Comparison of ENCODE assay signal across 28 cellular contexts in genomic region chr1:243461700-243462099, GRCh38.
"Had no signal": no experiment of that assay in that cellular context is flagged by ENCODE, and none has a peak within 500 bp of the region (broad histone marks: within the 10 kb centered on the region; RNA-seq: fewer than 3 reads in every experiment).

No MANE protein-coding gene starts in this region.

- H3K9me3 Mint-ChIP-seq: naive thymus-derived CD4-positive, alpha-beta T cell; natural killer cell; nephron; neural progenitor cell; stimulated activated effector memory CD8-positive, alpha-beta T cell treated with anti-CD3 and anti-CD28 coated beads, Interleukin-12 subunit alpha, Interleukin-12 subunit beta, amount 100 ng/mL, for 72 hours; stimulated activated naive B cell treated with anti-CD40 and anti-IgM and Interleukin-4, amounts not matched to agents 10 μg/mL and 1 μg/mL and 100 μg/mL, for 72 hours; stimulated activated naive CD8-positive, alpha-beta T cell treated with anti-CD3 and anti-CD28 coated beads, Interleukin-15, Interleukin-2, amounts not matched to agents 100 ng/mL and 50 ng/mL, for 24 hours; type B pancreatic cell had no signal

- DNase-seq: naive thymus-derived CD4-positive, alpha-beta T cell; natural killer cell; occipital lobe; ovary; posterior cingulate gyrus; psoas muscle; right cardiac atrium; stimulated activated CD4-positive, alpha-beta T cell treated with anti-CD3 and anti-CD28 coated beads, Interleukin-15, amount 100 ng/mL, for 24 hours; stimulated activated CD4-positive, alpha-beta T cell treated with anti-CD3 and anti-CD28 coated beads, Interleukin-2, amount 100 ng/mL, for 24 hours; stimulated activated CD4-positive, alpha-beta T cell treated with anti-CD3 and anti-CD28 coated beads, Interleukin-2, amount 100 ng/mL, for 48 hours; stimulated activated CD4-positive, alpha-beta T cell treated with anti-CD3 and anti-CD28 coated beads, Interleukin-4, amount 100 ng/mL, for 24 hours; stimulated activated naive B cell treated with anti-CD40 and anti-IgM and Interleukin-4, amounts not matched to agents 10 μg/mL and 1 μg/mL and 100 μg/mL, for 72 hours; stimulated activated naive CD4-positive, alpha-beta T cell treated with Interleukin-2 at 50 U/mL for 16 hours; stomach; testis; tibial artery; transverse colon; upper lobe of right lung; uterus had no signal

- H3K4me3 Mint-ChIP-seq: naive thymus-derived CD4-positive, alpha-beta T cell; natural killer cell; nephron; neural progenitor cell; stimulated activated effector memory CD8-positive, alpha-beta T cell treated with anti-CD3 and anti-CD28 coated beads, Interleukin-12 subunit alpha, Interleukin-12 subunit beta, amount 100 ng/mL, for 72 hours; stimulated activated naive B cell treated with anti-CD40 and anti-IgM and Interleukin-4, amounts not matched to agents 10 μg/mL and 1 μg/mL and 100 μg/mL, for 72 hours; stimulated activated naive CD8-positive, alpha-beta T cell treated with anti-CD3 and anti-CD28 coated beads, Interleukin-15, Interleukin-2, amounts not matched to agents 100 ng/mL and 50 ng/mL, for 24 hours; type B pancreatic cell had no signal

- H3K4me3 ChIP-seq: neural progenitor cell, ovary, psoas muscle, skin epidermis, stomach, testis, tibial artery, transverse colon, upper lobe of right lung, uterus had no signal

- H3K36me3 ChIP-seq: neural progenitor cell, ovary, transverse colon, uterus had no signal

- H3K9ac ChIP-seq: neural progenitor cell, parathyroid adenoma had no signal

- ATAC-seq: naive thymus-derived CD4-positive, alpha-beta T cell; natural killer cell; psoas muscle; right cardiac atrium; sciatic nerve; stimulated activated effector memory CD8-positive, alpha-beta T cell treated with anti-CD3 and anti-CD28 coated beads, Interleukin-12 subunit alpha, Interleukin-12 subunit beta, amount 100 ng/mL, for 72 hours; stimulated activated naive B cell treated with anti-CD40 and anti-IgM and Interleukin-4, amounts not matched to agents 10 μg/mL and 1 μg/mL and 100 μg/mL, for 72 hours; upper lobe of right lung had no signal

- H3K27me3 Mint-ChIP-seq: naive thymus-derived CD4-positive, alpha-beta T cell; progenitor cell of endocrine pancreas; stimulated activated naive B cell treated with anti-CD40 and anti-IgM and Interleukin-4, amounts not matched to agents 10 μg/mL and 1 μg/mL and 100 μg/mL, for 72 hours; stimulated activated naive CD8-positive, alpha-beta T cell treated with anti-CD3 and anti-CD28 coated beads, Interleukin-15, Interleukin-2, amounts not matched to agents 100 ng/mL and 50 ng/mL, for 24 hours; type B pancreatic cell had no signal

- H3K4me2 ChIP-seq: neural progenitor cell had no signal

- H3K9me3 ChIP-seq: ovary, psoas muscle, stomach, testis, tibial artery, transverse colon, upper lobe of right lung, uterus had no signal

- H3K27me3 ChIP-seq: neural progenitor cell, ovary, stomach, testis, tibial artery, transverse colon, upper lobe of right lung, uterus had no signal

- H3K36me3 Mint-ChIP-seq: natural killer cell; neural progenitor cell; stimulated activated effector memory CD8-positive, alpha-beta T cell treated with anti-CD3 and anti-CD28 coated beads, Interleukin-12 subunit alpha, Interleukin-12 subunit beta, amount 100 ng/mL, for 72 hours; type B pancreatic cell had no signal

- H3K27ac ChIP-seq: neural progenitor cell, ovary, parathyroid adenoma, psoas muscle, skin epidermis, stomach, testis, tibial artery, transverse colon, upper lobe of right lung, uterus had no signal

- H3K79me2 ChIP-seq: parathyroid adenoma had no signal

- H2AFZ ChIP-seq: neural progenitor cell, parathyroid adenoma had no signal

- H3K27ac Mint-ChIP-seq: natural killer cell; neural progenitor cell; progenitor cell of endocrine pancreas; stimulated activated effector memory CD8-positive, alpha-beta T cell treated with anti-CD3 and anti-CD28 coated beads, Interleukin-12 subunit alpha, Interleukin-12 subunit beta, amount 100 ng/mL, for 72 hours; stimulated activated naive B cell treated with anti-CD40 and anti-IgM and Interleukin-4, amounts not matched to agents 10 μg/mL and 1 μg/mL and 100 μg/mL, for 72 hours; stimulated activated naive CD8-positive, alpha-beta T cell treated with anti-CD3 and anti-CD28 coated beads, Interleukin-15, Interleukin-2, amounts not matched to agents 100 ng/mL and 50 ng/mL, for 24 hours; type B pancreatic cell had no signal

- H3K4me1 ChIP-seq: neural progenitor cell, parathyroid adenoma, psoas muscle, testis, tibial artery, transverse colon, uterus had no signal

- H3K4me1 Mint-ChIP-seq: stimulated activated effector memory CD8-positive, alpha-beta T cell treated with anti-CD3 and anti-CD28 coated beads, Interleukin-12 subunit alpha, Interleukin-12 subunit beta, amount 100 ng/mL, for 72 hours had no signal
